ENCODE assay signal across 16 cellular contexts in genomic region chr14:74934476-74935339, GRCh38. TPM values are rescaled to one million over a fixed set of nuclear protein-coding genes. Genes with fewer than 3 reads are reported as not detected.
DNase-seq lines count a peak whose midpoint lies in the region; ATAC-seq, FAIRE-seq and TF ChIP-seq lines count a peak whose summit lies in the region.
"Had no signal": no experiment of that assay in that cellular context is flagged by ENCODE, and none has a peak within 500 bp of the region (broad histone marks: within the 10 kb centered on the region; RNA-seq: fewer than 3 reads in every experiment).

No MANE protein-coding gene starts in this region.

- H3K4me1 ChIP-seq in kidney (ENCODE audit: control insufficient read depth in 1 of 2, insufficient read depth in 1 of 2, low read depth in 1 of 2, low read length in 2 of 2) = peaks cover 0 to 4% of the 10 kb centered on the region in 2 donors
- H3K4me1 ChIP-seq: foreskin keratinocyte had no signal

- H3K27me3 ChIP-seq in WERI-Rb-1 (ENCODE audit: insufficient read depth, low read depth, severe bottlenecking) = no peaks in the 10 kb centered on the region
- H3K27me3 ChIP-seq: MG63 had no signal

- TF ChIP-seq CTCF in GM10248 (IDR thresholded peaks at IDR 0.05; ENCODE audit: control extremely low read depth, extremely low read depth, low read depth, missing control alignments) (no peak), WERI-Rb-1 (IDR thresholded peaks at IDR 0.05; ENCODE audit: low read depth, low read length) (no peak), kidney (IDR thresholded peaks at IDR 0.05; ENCODE audit: borderline replicate concordance, extremely low read depth, insufficient read depth) (no peak)

- peak; percentile 52 for DNase-seq in GM10248 (ENCODE audit: extremely low spot score)
- DNase-seq in WERI-Rb-1 = peak; percentile 68
- peak; percentile 61 for DNase-seq in kidney
- DNase-seq in posterior vena cava (ENCODE audit: low spot score) = peak; percentile 68
- no peak for DNase-seq in NCI-H510A treated with DMSO at 0.1 percent for 48 hours (lab: John Stamatoyannopoulos, UW)
- DNase-seq in T1000 (lab: John Stamatoyannopoulos, UW) = no peak
- no peak for DNase-seq in amygdala (lab: John Stamatoyannopoulos, UW)
- DNase-seq: activated CD8-positive, alpha-beta memory T cell treated with anti-CD3 and anti-CD28 coated beads for 24 hours; activated gamma-delta T cell treated with Interleukin-2 at 50 U/mL for 16 hours; effector memory CD8-positive, alpha-beta T cell; foreskin keratinocyte; MG63 had no signal

- H3K4me3 ChIP-seq in WERI-Rb-1 (ENCODE audit: low read depth, low read length) (no peak overlapping the region), kidney (ENCODE audit: low read length in 2 of 2) (no peak overlapping the region)
- H3K4me3 ChIP-seq: MG63 had no signal

- H3K36me3 ChIP-seq in WERI-Rb-1 (no peaks in the 10 kb centered on the region), kidney (ENCODE audit: control insufficient read depth in 1 of 2, insufficient read depth in 2 of 2, low read length in 2 of 2) (no peaks in the 10 kb centered on the region)
- H3K36me3 ChIP-seq: MG63 had no signal

- POLR2A ChIA-PET in GM10248 (lab: Yijun Ruan, JAX) = interaction anchor here (0.6 kb wide), 1 partner anchor 24 kb away, joined by 3 read pairs; no protein-coding TSS in a partner anchor

- peaks cover 10% of the 10 kb centered on the region for H3K9me3 ChIP-seq in WERI-Rb-1 (ENCODE audit: severe bottlenecking)
- no peaks in the 10 kb centered on the region for H3K9me3 ChIP-seq in kidney (ENCODE audit: control insufficient read depth in 1 of 2, low read length in 2 of 2)
- H3K9me3 ChIP-seq: MG63 had no signal

- ATAC-seq in HG03159 (IDR thresholded peaks at IDR 0.05; ENCODE audit: unreplicated experiment) = no peak
- ATAC-seq: effector memory CD8-positive, alpha-beta T cell; foreskin keratinocyte; natural killer cell treated with Interleukin-12 subunit alpha and Interleukin-12 subunit beta and Interleukin-15 and Interleukin-18, amount 100 ng/mL, for 72 hours had no signal

- H3K27ac ChIP-seq in WERI-Rb-1 (peak overlapping the region; percentile 73), kidney (ENCODE audit: low read depth in 2 of 2, low read length in 2 of 2) (no peak overlapping the region)
- H3K27ac ChIP-seq: foreskin keratinocyte had no signal

- intact Hi-C loops in kidney (cut with DNase I) (no loop called here), posterior vena cava (cut with DNase I) (no loop called here)

- FAIRE-seq in kidney (lab: Jason Lieb, UNC) = no peak

- no peak overlapping the region for H3K9ac ChIP-seq in kidney (ENCODE audit: low read length in 2 of 2)

- CTCF ChIA-PET in GM10248 (lab: Yijun Ruan, JAX) = interaction anchor here (1.1 to 2.2 kb wide), 7 partner anchors 7 to 154 kb away, joined by 3 to 11 read pairs (median 5); partner anchors contain the start of gene RPS6KL1

RNA-seq across cellular contexts. Expression of gene RPS6KL1, which starts 11.6 kb away (rescaled TPM):
- total RNA-seq in kidney (7.9 TPM), posterior vena cava (10 to 100 TPM in 1 of 2 donors, 1 to 10 TPM in 1; 9.6 to 17.0 TPM)
- 3.7 TPM for polyA plus RNA-seq in kidney (ENCODE audit: insufficient read depth, low read depth, low replicate concordance)

RNA-seq across cellular contexts. Expression of gene PGF, which starts 20.7 kb away (rescaled TPM):
- total RNA-seq in kidney (9.3 TPM), posterior vena cava (10 to 100 TPM in 1 of 2 donors, 1 to 10 TPM in 1; 7.7 to 11.2 TPM)
- polyA plus RNA-seq in kidney (ENCODE audit: insufficient read depth, low read depth, low replicate concordance) = 12.1 TPM
- total RNA-seq: natural killer cell treated with Interleukin-12 subunit alpha and Interleukin-12 subunit beta and Interleukin-15 and Interleukin-18, amount 100 ng/mL, for 72 hours had no signal

RNA-seq across cellular contexts. Expression of gene DLST, which starts 53.0 kb away (rescaled TPM):
- 98.6 TPM for total RNA-seq in kidney
- polyA plus RNA-seq in kidney (ENCODE audit: insufficient read depth, low read depth, low replicate concordance) = 112 TPM
- total RNA-seq in posterior vena cava = 10 to 100 TPM; 70.4 to 85.0 TPM

RNA-seq across cellular contexts. Expression of gene PROX2, which starts 58.8 kb away (rescaled TPM):
- total RNA-seq in kidney (not detected), posterior vena cava (not detected)
- not detected for polyA plus RNA-seq in kidney (ENCODE audit: insufficient read depth, low read depth, low replicate concordance)
- total RNA-seq: foreskin keratinocyte, SK-MEL-5, temporal lobe had no signal
- polyA plus RNA-seq: foreskin keratinocyte had no signal

Comparison
In these comparisons a context has a peak if more than half of its experiments do, and no peak if none do; other contexts are left out.
1. DNase-seq: peak in GM10248 (single experiment), WERI-Rb-1 (single experiment), kidney (single experiment) and posterior vena cava (single experiment); none in NCI-H510A treated with DMSO at 0.1 percent for 48 hours (single experiment), T1000 (single experiment) and amygdala (0 of 56).